Comparison of ENCODE assay signal across 36 cellular contexts in the genomic region with DNA sequence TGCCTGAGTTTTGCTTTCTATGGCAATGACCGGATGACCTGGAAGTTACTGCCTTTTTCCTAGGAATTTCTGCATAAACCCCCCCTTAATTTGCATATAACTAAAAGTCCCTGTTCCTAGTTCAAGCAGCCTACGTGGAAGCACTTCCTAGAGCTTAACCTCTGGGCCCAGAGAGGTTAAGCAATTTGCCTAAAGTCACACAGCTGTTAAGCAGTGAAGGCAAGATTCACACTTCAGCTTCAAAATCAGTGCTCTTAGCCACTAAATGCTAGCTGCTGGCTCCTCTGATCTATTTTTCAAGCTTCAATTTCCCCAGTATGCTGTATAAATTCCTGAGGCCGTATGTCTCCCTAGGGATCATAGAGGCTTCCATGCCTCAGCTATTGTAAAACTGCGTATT. TPM values are rescaled to one million over a fixed set of nuclear protein-coding genes. Genes with fewer than 3 reads are reported as not detected.
"Had no signal": no experiment of that assay in that cellular context is flagged by ENCODE, and none has a peak within 500 bp of the region (broad histone marks: within the 10 kb centered on the region; RNA-seq: fewer than 3 reads in every experiment).

No MANE protein-coding gene starts in this region.

- H3K9me3 ChIP-seq: ascending aorta, gastroesophageal sphincter, ovary, thyroid gland, upper lobe of left lung had no signal

- H3K36me3 Mint-ChIP-seq: activated naive CD8-positive, alpha-beta T cell treated with anti-CD3 and anti-CD28 coated beads for 36 hours; brain; mesothelial cell of epicardium had no signal

- H3K4me3 ChIP-seq: ascending aorta, gastroesophageal sphincter, ovary, smooth muscle cell, thyroid gland, upper lobe of left lung had no signal

- H3K27me3 Mint-ChIP-seq: stimulated activated memory B cell treated with anti-CD40 and anti-IgM and Interleukin-4, amounts not matched to agents 10 μg/mL and 1 μg/mL and 100 μg/mL, for 72 hours had no signal

- H3K27me3 ChIP-seq: ascending aorta, ovary, thyroid gland, upper lobe of left lung had no signal

- H3K36me3 ChIP-seq: ascending aorta, gastroesophageal sphincter, ovary, thyroid gland, upper lobe of left lung had no signal

- H3K27ac ChIP-seq: ascending aorta, gastroesophageal sphincter, ovary, thyroid gland, upper lobe of left lung had no signal

- H3K27ac Mint-ChIP-seq: activated naive CD4-positive, alpha-beta T cell treated with anti-CD3 and anti-CD28 coated beads for 36 hours; activated naive CD8-positive, alpha-beta T cell treated with anti-CD3 and anti-CD28 coated beads for 36 hours; activated T-helper 1 cell treated with anti-CD3 and anti-CD28 coated beads, Interleukin-12 subunit alpha, Interleukin-12 subunit beta, Interleukin-2, Interleukin-4 antibody, amounts not matched to agents 30 ng/mL and 10 ng/mL and 1 ng/mL, durations not matched to agents 14 hours and 24 hours and 36 hours; brain; effector memory CD8-positive, alpha-beta T cell; mesothelial cell of epicardium; naive thymus-derived CD4-positive, alpha-beta T cell; progenitor cell of endocrine pancreas; stimulated activated memory B cell treated with anti-CD40 and anti-IgM and Interleukin-4, amounts not matched to agents 10 μg/mL and 1 μg/mL and 100 μg/mL, for 72 hours; stimulated activated naive CD8-positive, alpha-beta T cell treated with anti-CD3 and anti-CD28 coated beads, Interleukin-15, amount 100 ng/mL, for 72 hours; T-helper 2 cell treated with Interferon-gamma antibody and Interleukin-4, amounts not matched to agents 5 μg/mL and 100 μg/mL, for 36 hours had no signal

- DNase-seq: activated CD4-positive, alpha-beta T cell treated with anti-CD3 and anti-CD28 coated beads for 48 hours; activated CD4-positive, alpha-beta T cell treated with anti-CD3 and anti-CD28 coated beads, Interleukin-2, amount 50 U/mL, for 48 hours; activated CD4-positive, CD25-positive, alpha-beta regulatory T cell; activated CD8-positive, alpha-beta memory T cell treated with anti-CD3 and anti-CD28 coated beads, Interleukin-2, amount 50 U/mL, for 4 hours; activated effector memory CD4-positive, alpha-beta T cell treated with anti-CD3 and anti-CD28 coated beads, Interleukin-2, amount 50 U/mL, for 16 hours; activated naive CD4-positive, alpha-beta T cell treated with anti-CD3 and anti-CD28 coated beads for 36 hours; activated naive CD8-positive, alpha-beta T cell treated with anti-CD3 and anti-CD28 coated beads for 36 hours; activated T-cell treated with anti-CD3 and anti-CD28 coated beads, Interleukin-2, amount 50 U/mL, for 1 hour; cortex of kidney; effector memory CD8-positive, alpha-beta T cell; hippocampal formation; left cardiac atrium; naive thymus-derived CD4-positive, alpha-beta T cell; ovary; stimulated activated CD4-positive, alpha-beta T cell treated with anti-CD3 and anti-CD28 coated beads, Interleukin-1b, Interleukin-23, amount 100 ng/mL, for 48 hours; stimulated activated CD4-positive, alpha-beta T cell treated with anti-CD3 and anti-CD28 coated beads, Interleukin-4, amount 100 ng/mL, for 4 hours; stimulated activated CD8-positive, alpha-beta memory T cell treated with anti-CD3 and anti-CD28 coated beads, Interleukin-4, amount 100 ng/mL, for 48 hours; stimulated activated naive CD8-positive, alpha-beta T cell treated with anti-CD3 and anti-CD28 coated beads, Interleukin-15, amount 100 ng/mL, for 72 hours; T-helper 1 cell; thyroid gland; upper lobe of left lung had no signal

- H3K4me1 ChIP-seq: ascending aorta, gastroesophageal sphincter, thyroid gland, upper lobe of left lung had no signal

- ATAC-seq: effector memory CD8-positive, alpha-beta T cell; esophagus mucosa; gastroesophageal sphincter; left cardiac atrium; naive thymus-derived CD4-positive, alpha-beta T cell; sciatic nerve; stimulated activated memory B cell treated with anti-CD40 and anti-IgM and Interleukin-4, amounts not matched to agents 10 μg/mL and 1 μg/mL and 100 μg/mL, for 72 hours; stimulated activated naive CD8-positive, alpha-beta T cell treated with anti-CD3 and anti-CD28 coated beads, Interleukin-15, amount 100 ng/mL, for 72 hours had no signal

- H3K4me3 Mint-ChIP-seq: activated naive CD4-positive, alpha-beta T cell treated with anti-CD3 and anti-CD28 coated beads for 36 hours; activated naive CD8-positive, alpha-beta T cell treated with anti-CD3 and anti-CD28 coated beads for 36 hours; activated T-helper 1 cell treated with anti-CD3 and anti-CD28 coated beads, Interleukin-12 subunit alpha, Interleukin-12 subunit beta, Interleukin-2, Interleukin-4 antibody, amounts not matched to agents 30 ng/mL and 10 ng/mL and 1 ng/mL, durations not matched to agents 14 hours and 24 hours and 36 hours; brain; effector memory CD8-positive, alpha-beta T cell; mesothelial cell of epicardium; naive thymus-derived CD4-positive, alpha-beta T cell; stimulated activated memory B cell treated with anti-CD40 and anti-IgM and Interleukin-4, amounts not matched to agents 10 μg/mL and 1 μg/mL and 100 μg/mL, for 72 hours; stimulated activated naive CD8-positive, alpha-beta T cell treated with anti-CD3 and anti-CD28 coated beads, Interleukin-15, amount 100 ng/mL, for 72 hours; T-helper 2 cell treated with Interferon-gamma antibody and Interleukin-4, amounts not matched to agents 5 μg/mL and 100 μg/mL, for 36 hours had no signal

- H3K9me3 Mint-ChIP-seq: effector memory CD8-positive, alpha-beta T cell had no signal

- H3K4me1 Mint-ChIP-seq: activated naive CD8-positive, alpha-beta T cell treated with anti-CD3 and anti-CD28 coated beads for 36 hours; brain; mesothelial cell of epicardium; naive thymus-derived CD4-positive, alpha-beta T cell; stimulated activated naive CD8-positive, alpha-beta T cell treated with anti-CD3 and anti-CD28 coated beads, Interleukin-15, amount 100 ng/mL, for 72 hours had no signal

RNA-seq across cellular contexts. Expression of gene CD5L, which starts 53.0 kb away (rescaled TPM):
- total RNA-seq: activated CD8-positive, alpha-beta memory T cell treated with anti-CD3 and anti-CD28 coated beads for 36 hours; activated naive CD4-positive, alpha-beta T cell treated with anti-CD3 and anti-CD28 coated beads for 36 hours; activated naive CD8-positive, alpha-beta T cell treated with anti-CD3 and anti-CD28 coated beads for 36 hours; activated T-helper 1 cell treated with anti-CD3 and anti-CD28 coated beads, Interleukin-12 subunit alpha, Interleukin-12 subunit beta, Interleukin-2, Interleukin-4 antibody, amounts not matched to agents 30 ng/mL and 10 ng/mL and 1 ng/mL, durations not matched to agents 14 hours and 24 hours and 36 hours; ascending aorta; cardiac septum; esophagus mucosa; fibroblast of villous mesenchyme; mesothelial cell of epicardium; naive thymus-derived CD4-positive, alpha-beta T cell; progenitor cell of endocrine pancreas; renal cortical epithelial cell; smooth muscle cell; thyroid gland had no signal
